8 cellular contexts compared by ENCODE assay signal in genomic region chr19:1384478-1385110, GRCh38. TPM values are rescaled to one million over a fixed set of nuclear protein-coding genes. Genes with fewer than 3 reads are reported as not detected.
DNase-seq lines count a peak whose midpoint lies in the region; ATAC-seq, FAIRE-seq and TF ChIP-seq lines count a peak whose summit lies in the region.

No MANE protein-coding gene starts in this region.

- no peaks in the 10 kb centered on the region for H3K4me1 ChIP-seq in Panc1 (ENCODE audit: control insufficient read depth, insufficient read depth, low read length)
- peaks cover 0 to 10% of the 10 kb centered on the region in 2 donors for H3K4me1 ChIP-seq in esophagus (ENCODE audit: control insufficient read depth in 2 of 2, insufficient read depth in 2 of 2, low read length in 1 of 2)

- POLR2A ChIA-PET in Panc1 (lab: Charles Lee): no interaction called here

- WGBS in esophagus, 2 donors: 29 to 31% methylated on average over 17 of the region's 17 CpGs

- BruUV-seq in Panc1 (replicated peaks; lab: Mats Ljungman, UMichigan): no TSS peak

- FAIRE-seq in HTR-8/SVneo (lab: Jason Lieb, UNC): no peak

- H3K4me3 ChIP-seq in GM08714 (ENCODE audit: low read length) (peak overlapping the region; percentile 98), Panc1 (ENCODE audit: low read depth in 2 of 2, low read length in 2 of 2) (peak overlapping the region; percentile 85 to 86), esophagus (ENCODE audit: low read depth in 1 of 2, low read length in 2 of 2) (peak overlapping the region; percentile 95 to 97)

- H3K27me3 ChIP-seq in Panc1 (ENCODE audit: control insufficient read depth, insufficient read depth, low read length) (no peaks in the 10 kb centered on the region), esophagus (ENCODE audit: control insufficient read depth in 1 of 2, insufficient read depth in 2 of 2, low read length in 2 of 2) (no peaks in the 10 kb centered on the region)

- H3K27ac ChIP-seq in Panc1 (ENCODE audit: low read length) (peak overlapping the region; percentile 86), esophagus (ENCODE audit: low read depth in 2 of 2, low read length in 1 of 2) (peak overlapping the region; percentile 90 to 97)

- intact Hi-C loops in Panc1 (cut with micrococcal nuclease; ENCODE audit: unreplicated experiment): no loop called here

- no peaks in the 10 kb centered on the region for H3K9me3 ChIP-seq in Panc1 (ENCODE audit: control insufficient read depth, insufficient read depth, low read depth, low read length)
- H3K9me3 ChIP-seq in esophagus (ENCODE audit: control insufficient read depth in 2 of 2, insufficient read depth in 1 of 2, low read depth in 1 of 2, low read length in 1 of 2): peaks cover 0 to 2% of the 10 kb centered on the region in 2 donors

- ATAC-seq in Panc1: no peak
- no peak for ATAC-seq in GM18870 (IDR thresholded peaks at IDR 0.05; ENCODE audit: unreplicated experiment)

- H3K36me3 ChIP-seq in Panc1 (ENCODE audit: control insufficient read depth, insufficient read depth, low read length): peaks cover 4% of the 10 kb centered on the region; the same call in 1 of the 2 replicates
- H3K36me3 ChIP-seq in esophagus (ENCODE audit: control insufficient read depth in 2 of 2, insufficient read depth in 2 of 2, low read length in 1 of 2): peaks cover 11 to 18% of the 10 kb centered on the region in 2 donors

- CTCF ChIA-PET in Panc1 (lab: Charles Lee): no interaction called here

- in situ Hi-C loops in Panc1 (cut with HindIII; ENCODE audit: low pct_unique_long_range_greater_than_20kb, low sequenced_read_pairs): no loop called here

- TF ChIP-seq CTCF in Panc1 (IDR thresholded peaks at IDR 0.05): no peak

- DNase-seq in Panc1 (ENCODE audit: low read depth, low spot score): no peak
- peak; percentile 45 for DNase-seq in pons (ENCODE audit: low spot score)
- no peak for DNase-seq in HTR-8/SVneo (ENCODE audit: insufficient read length, low spot score)
- DNase-seq in NCI-H1417 treated with DMSO at 0.1 percent for 48 hours (lab: John Stamatoyannopoulos, UW): no peak
- DNase-seq in RKO (ENCODE audit: low spot score): no peak

RNA-seq across cellular contexts. Expression of gene NDUFS7, which starts 0.9 kb away (rescaled TPM):
- 73.0 TPM for total RNA-seq in Panc1 (2021; ENCODE audit: unreplicated experiment)
- 132 TPM for polyA plus RNA-seq in Panc1 (2012; ENCODE audit: insufficient read length)
- polyA plus RNA-seq in esophagus: 100 to 1,000 TPM; 106 to 160 TPM

RNA-seq across cellular contexts. Expression of gene GAMT, which starts 16.7 kb away (rescaled TPM):
- total RNA-seq in Panc1 (2021; ENCODE audit: unreplicated experiment): 21.2 TPM
- polyA plus RNA-seq in Panc1 (2012; ENCODE audit: insufficient read length): 52.6 TPM
- polyA plus RNA-seq in esophagus: 10 to 100 TPM; 10.9 to 18.4 TPM

RNA-seq across cellular contexts. Expression of gene DAZAP1, which starts 22.8 kb away (rescaled TPM):
- 195 TPM for total RNA-seq in Panc1 (2021; ENCODE audit: unreplicated experiment)
- polyA plus RNA-seq in Panc1 (2012; ENCODE audit: insufficient read length): 137 TPM
- 10 to 100 TPM; 64.9 to 75.3 TPM for polyA plus RNA-seq in esophagus

RNA-seq across cellular contexts. Expression of gene RPS15, which starts 53.6 kb away (rescaled TPM):
- 1,067 TPM for total RNA-seq in Panc1 (2021; ENCODE audit: unreplicated experiment)
- 2,091 TPM for polyA plus RNA-seq in Panc1 (2012; ENCODE audit: insufficient read length)
- polyA plus RNA-seq in esophagus: 1,000 to 10,000 TPM; 2,888 to 3,260 TPM
